2 cellular contexts compared by ENCODE assay signal in genomic region chr18:35442701-35443100, GRCh38.
TF ChIP-seq lines count a peak whose summit lies in the region.

No MANE protein-coding gene starts in this region.

TF ChIP-seq in SK-N-SH, 30 proteins besides CTCF, POLR2A, EP300 and RAD21 (continued from another document):
- no peak for TF ChIP-seq USF1 (IDR thresholded peaks at IDR 0.05; ENCODE audit: borderline replicate concordance, low read depth)
- TF ChIP-seq TCF12 (IDR thresholded peaks at IDR 0.05), result no peak
- TF ChIP-seq NRF1 (IDR thresholded peaks at IDR 0.05; ENCODE audit: low read depth, low read length), result no peak
- TF ChIP-seq CHD2 (IDR thresholded peaks at IDR 0.05; ENCODE audit: low read length, partially characterized antibody), result no peak
- no peak for TF ChIP-seq FOXM1 (IDR thresholded peaks at IDR 0.05; ENCODE audit: low read depth)
- no peak for TF ChIP-seq FOSL2 (IDR thresholded peaks at IDR 0.05; ENCODE audit: borderline replicate concordance, low read depth)
- TF ChIP-seq MEF2A (IDR thresholded peaks at IDR 0.05; ENCODE audit: borderline replicate concordance, low read depth), result no peak
- no peak for TF ChIP-seq GATA2 (CRISPR knock-in tag; IDR thresholded peaks at IDR 0.05)
- no peak for TF ChIP-seq ZBTB33 (IDR thresholded peaks at IDR 0.05; ENCODE audit: borderline replicate concordance, low read depth)
- no peak for TF ChIP-seq MAX (IDR thresholded peaks at IDR 0.05; ENCODE audit: low read depth)
- no peak for TF ChIP-seq PBX3 (IDR thresholded peaks at IDR 0.05)
- TF ChIP-seq IRF3 (IDR thresholded peaks at IDR 0.05; ENCODE audit: low read depth, low read length), result no peak
- no peak for TF ChIP-seq RFX5 (IDR thresholded peaks at IDR 0.05; ENCODE audit: low read length)
- TF ChIP-seq NFIC (IDR thresholded peaks at IDR 0.05; ENCODE audit: borderline replicate concordance), result no peak
- no peak for TF ChIP-seq RXRA (IDR thresholded peaks at IDR 0.05; ENCODE audit: borderline replicate concordance, low read depth)
- TF ChIP-seq GABPA (IDR thresholded peaks at IDR 0.05; ENCODE audit: low read depth), result no peak
- TF ChIP-seq RCOR1 (IDR thresholded peaks at IDR 0.05; ENCODE audit: low read length), result no peak

TF ChIP-seq in SK-N-SH treated with all-trans-retinoic acid at 6 μM for 48 hours, 23 proteins besides CTCF, POLR2A, EP300 and RAD21 (continued from another document):
- TF ChIP-seq TSHZ2 (CRISPR knock-in tag; IDR thresholded peaks at IDR 0.05), result no peak
- no peak for TF ChIP-seq TCF4 (CRISPR knock-in tag; IDR thresholded peaks at IDR 0.05; ENCODE audit: borderline replicate concordance)
- TF ChIP-seq ZNF565 (CRISPR knock-in tag; conservative IDR thresholded peaks at IDR 0.05; ENCODE audit: low read depth), result no peak
- TF ChIP-seq CSDC2 (CRISPR knock-in tag; IDR thresholded peaks at IDR 0.05), result no peak
- TF ChIP-seq ISL1 (CRISPR knock-in tag; IDR thresholded peaks at IDR 0.05), result no peak
- no peak for TF ChIP-seq OSR1 (CRISPR knock-in tag; IDR thresholded peaks at IDR 0.05)
- no peak for TF ChIP-seq ZC3H10 (CRISPR knock-in tag; IDR thresholded peaks at IDR 0.05)
